In genomic region chr11:19218801-19219460, GRCh38 we compare ENCODE assay signal across 1 cellular context.
TF ChIP-seq lines count a peak whose summit lies in the region.

No MANE protein-coding gene starts in this region.

TF ChIP-seq in HepG2, 621 proteins besides CTCF, POLR2A, EP300 and RAD21 (continued from another document):
- TF ChIP-seq PRDM15 (CRISPR knock-in tag; IDR thresholded peaks at IDR 0.05) (peak; percentile 68; the same call in 1 of the 2 replicates), TRAFD1 (CRISPR knock-in tag; IDR thresholded peaks at IDR 0.05; ENCODE audit: borderline replicate concordance) (no peak), ZNF703 (CRISPR knock-in tag; IDR thresholded peaks at IDR 0.05; ENCODE audit: borderline replicate concordance) (no peak), ZNF737 (CRISPR knock-in tag; IDR thresholded peaks at IDR 0.05; ENCODE audit: borderline replicate concordance) (no peak), ZBTB25 (CRISPR knock-in tag; IDR thresholded peaks at IDR 0.05) (no peak), ZFP36L2 (CRISPR knock-in tag; IDR thresholded peaks at IDR 0.05) (no peak), ATF3 (CRISPR knock-in tag; IDR thresholded peaks at IDR 0.05) (no peak)
